18 cellular contexts compared by ENCODE assay signal in genomic region chr13:24134772-24135171, GRCh38.
"Had no signal": no experiment of that assay in that cellular context is flagged by ENCODE, and none has a peak within 500 bp of the region (broad histone marks: within the 10 kb centered on the region; RNA-seq: fewer than 3 reads in every experiment).

No MANE protein-coding gene starts in this region.

- DNase-seq: effector memory CD4-positive, alpha-beta T cell; foreskin fibroblast; glutamatergic neuron; kidney; left cardiac atrium; left ventricle myocardium inferior; lower lobe of right lung; natural killer cell; nucleus accumbens; ovary; small intestine; stimulated activated CD4-positive, alpha-beta T cell treated with anti-CD3 and anti-CD28 coated beads, Interleukin-2, amount 100 ng/mL, for 48 hours; stimulated activated naive CD8-positive, alpha-beta T cell treated with anti-CD3 and anti-CD28 coated beads, Interleukin-15, Interleukin-2, amounts not matched to agents 100 U/mL and 50 U/mL, for 24 hours; thyroid gland had no signal

- H3K4me1 ChIP-seq: gastroesophageal sphincter, left ventricle myocardium inferior, lower lobe of right lung, neural progenitor cell, right atrium auricular region, suprapubic skin, thyroid gland had no signal

- H3K9me3 ChIP-seq: ovary, suprapubic skin, thyroid gland had no signal

- H3K4me3 ChIP-seq: gastroesophageal sphincter, left ventricle myocardium inferior, lower lobe of right lung, neural progenitor cell, ovary, right atrium auricular region, suprapubic skin, thyroid gland had no signal

- H3K27me3 ChIP-seq: neural progenitor cell, ovary, right atrium auricular region, suprapubic skin, thyroid gland had no signal

- H3K36me3 ChIP-seq: gastroesophageal sphincter, left ventricle myocardium inferior, lower lobe of right lung, neural progenitor cell, ovary, right atrium auricular region, suprapubic skin, thyroid gland had no signal

- H3K27ac ChIP-seq: gastroesophageal sphincter, left ventricle myocardium inferior, lower lobe of right lung, neural progenitor cell, ovary, right atrium auricular region, suprapubic skin, thyroid gland had no signal
